16 cellular contexts compared by ENCODE assay signal in genomic region chr3:64954995-64955636, GRCh38.
DNase-seq lines count a peak whose midpoint lies in the region; ATAC-seq and TF ChIP-seq lines count a peak whose summit lies in the region.
"Had no signal": no experiment of that assay in that cellular context is flagged by ENCODE, and none has a peak within 500 bp of the region (broad histone marks: within the 10 kb centered on the region; RNA-seq: fewer than 3 reads in every experiment).

No MANE protein-coding gene starts in this region.

- H3K36me3 ChIP-seq in left ventricle myocardium inferior (no peaks in the 10 kb centered on the region), neural progenitor cell (no peaks in the 10 kb centered on the region)
- H3K36me3 ChIP-seq: BLaER1, breast epithelium had no signal

- peaks cover 4% of the 10 kb centered on the region for H3K36me3 Mint-ChIP-seq in neural progenitor cell
- H3K36me3 Mint-ChIP-seq in activated naive CD4-positive, alpha-beta T cell treated with anti-CD3 and anti-CD28 coated beads, Interleukin-2, amount 50 U/mL, for 72 hours, result peaks cover 0 to 7% of the 10 kb centered on the region in 2 donors

- H3K4me3 Mint-ChIP-seq in neural progenitor cell, result no peak overlapping the region
- H3K4me3 Mint-ChIP-seq: stimulated activated naive CD8-positive, alpha-beta T cell treated with anti-CD3 and anti-CD28 coated beads, Interleukin-15, Interleukin-2, amounts not matched to agents 100 ng/mL and 50 ng/mL, for 24 hours; T-helper 1 cell treated with Interleukin-12 subunit alpha and Interleukin-12 subunit beta and Interleukin-4 antibody, amounts not matched to agents 30 μg/mL and 1 μg/mL, for 36 hours had no signal

- H3K4me1 ChIP-seq in left ventricle myocardium inferior (peaks cover 29% of the 10 kb centered on the region), neural progenitor cell (peaks cover 6% of the 10 kb centered on the region)
- H3K4me1 ChIP-seq: BLaER1, breast epithelium had no signal

- TF ChIP-seq CTCF in left ventricle myocardium inferior (IDR thresholded peaks at IDR 0.05; ENCODE audit: borderline replicate concordance) (no peak), neural progenitor cell (IDR thresholded peaks at IDR 0.05) (no peak)

- H3K27me3 Mint-ChIP-seq in neural progenitor cell (ENCODE audit: insufficient read depth, low read depth), result no peaks in the 10 kb centered on the region
- H3K27me3 Mint-ChIP-seq: stimulated activated naive CD8-positive, alpha-beta T cell treated with anti-CD3 and anti-CD28 coated beads, Interleukin-15, Interleukin-2, amounts not matched to agents 100 ng/mL and 50 ng/mL, for 24 hours had no signal

- H3K4me1 Mint-ChIP-seq in neural progenitor cell, result peaks cover 17% of the 10 kb centered on the region

- no peak for ATAC-seq in GM19324 (IDR thresholded peaks at IDR 0.05; ENCODE audit: low FRiP score, unreplicated experiment)
- no peak for ATAC-seq in activated naive CD4-positive, alpha-beta T cell treated with anti-CD3 and anti-CD28 coated beads, Interleukin-2, amount 50 U/mL, for 72 hours

- no peak overlapping the region for H3K27ac Mint-ChIP-seq in neural progenitor cell
- no peak overlapping the region for H3K27ac Mint-ChIP-seq in activated naive CD4-positive, alpha-beta T cell treated with anti-CD3 and anti-CD28 coated beads, Interleukin-2, amount 50 U/mL, for 72 hours
- H3K27ac Mint-ChIP-seq: stimulated activated naive CD8-positive, alpha-beta T cell treated with anti-CD3 and anti-CD28 coated beads, Interleukin-15, Interleukin-2, amounts not matched to agents 100 ng/mL and 50 ng/mL, for 24 hours; T-helper 1 cell treated with Interleukin-12 subunit alpha and Interleukin-12 subunit beta and Interleukin-4 antibody, amounts not matched to agents 30 μg/mL and 1 μg/mL, for 36 hours had no signal

- H3K4me2 ChIP-seq in neural progenitor cell, result no peak overlapping the region
- H3K4me2 ChIP-seq: BLaER1 had no signal

- H3K4me3 ChIP-seq in left ventricle myocardium inferior (no peak overlapping the region), neural progenitor cell (no peak overlapping the region)
- H3K4me3 ChIP-seq: BLaER1, breast epithelium had no signal

- H3K9me3 ChIP-seq in left ventricle myocardium inferior (replicated peaks) (no peaks in the 10 kb centered on the region), neural progenitor cell (ENCODE audit: low read depth) (no peaks in the 10 kb centered on the region)
- H3K9me3 ChIP-seq: BLaER1, breast epithelium had no signal

- H2AFZ ChIP-seq in neural progenitor cell (replicated peaks), result peak overlapping the region; percentile 9

- intact Hi-C loops in left ventricle myocardium inferior (cut with micrococcal nuclease), result no loop called here

- no peak overlapping the region for H3K9ac ChIP-seq in neural progenitor cell
- H3K9ac ChIP-seq: BLaER1 had no signal

- no peaks in the 10 kb centered on the region for H4K20me1 ChIP-seq in neural progenitor cell (ENCODE audit: low read depth)
- H4K20me1 ChIP-seq: BLaER1 had no signal

- no peaks in the 10 kb centered on the region for H3F3A ChIP-seq in neural progenitor cell (ENCODE audit: low read depth)

- H3K9me3 Mint-ChIP-seq in neural progenitor cell, result no peaks in the 10 kb centered on the region
- H3K9me3 Mint-ChIP-seq in activated naive CD4-positive, alpha-beta T cell treated with anti-CD3 and anti-CD28 coated beads, Interleukin-2, amount 50 U/mL, for 72 hours, result peaks cover 14 to 19% of the 10 kb centered on the region in 2 donors

- peak overlapping the region; percentile 39 for H3K27ac ChIP-seq in left ventricle myocardium inferior (replicated peaks)
- H3K27ac ChIP-seq in neural progenitor cell, result no peak overlapping the region
- H3K27ac ChIP-seq: BLaER1 had no signal

- H3K79me2 ChIP-seq in neural progenitor cell (ENCODE audit: low read depth), result no peaks in the 10 kb centered on the region

- DNase-seq in GDM1 (lab: John Stamatoyannopoulos, UW) (peak; percentile 44), left ventricle myocardium inferior (no peak), neural progenitor cell (ENCODE audit: low spot score) (no peak), NCI-H1092 (lab: John Stamatoyannopoulos, UW) (no peak), NCI-H1694 (lab: John Stamatoyannopoulos, UW) (no peak)
- no peak for DNase-seq in activated naive CD4-positive, alpha-beta T cell treated with anti-CD3 and anti-CD28 coated beads, Interleukin-2, amount 50 U/mL, for 72 hours (ENCODE audit: low spot score in 2 of 2)
- DNase-seq: activated CD4-positive, alpha-beta T cell treated with anti-CD3 and anti-CD28 coated beads, Interleukin-2, amount 50 U/mL, for 48 hours; EL; OCI-M1; retina had no signal

- H3K27me3 ChIP-seq in left ventricle myocardium inferior (ENCODE audit: low read depth) (no peaks in the 10 kb centered on the region), neural progenitor cell (no peaks in the 10 kb centered on the region)
- H3K27me3 ChIP-seq: BLaER1, breast epithelium had no signal

TF ChIP-seq in PFSK-1, 5 proteins besides CTCF, POLR2A, EP300 and RAD21:
- TF ChIP-seq SIN3A (IDR thresholded peaks at IDR 0.05; ENCODE audit: borderline replicate concordance, insufficient read depth, low read length), result no peak; the same call in 1 of the 2 replicates
- TF ChIP-seq TAF1 (IDR thresholded peaks at IDR 0.05; ENCODE audit: borderline replicate concordance, insufficient read depth, low read length), result no peak
- TF ChIP-seq FOXP2 (optimal IDR thresholded peaks at IDR 0.05; ENCODE audit: borderline replicate concordance, extremely low read depth, extremely low read length, insufficient read depth), result no peak
- peak; percentile 38; the same call in 1 of the 2 replicates for TF ChIP-seq POLR2AphosphoS5 (IDR thresholded peaks at IDR 0.05; ENCODE audit: low read depth, low read length)
- no peak for TF ChIP-seq REST (IDR thresholded peaks at IDR 0.05; ENCODE audit: insufficient read depth in 1 of 2, low read depth in 2 of 2, low read length in 2 of 2)
TF ChIP-seq in PFSK-1: peak in this region for 1.
